ENCODE assay signal across 8 cellular contexts in genomic region chr4:169270810-169271691, GRCh38. TPM values are rescaled to one million over a fixed set of nuclear protein-coding genes. Genes with fewer than 3 reads are reported as not detected.
DNase-seq lines count a peak whose midpoint lies in the region; ATAC-seq and TF ChIP-seq lines count a peak whose summit lies in the region.

Gene SH3RF1, minus strand, starts transcription at chr4:169270956. Its CDS starts 1,744 bp downstream, at chr4:169269212.

- H3K9me3 ChIP-seq in cardiac muscle cell (ENCODE audit: low read depth) (no peaks in the 10 kb centered on the region), ovary (no peaks in the 10 kb centered on the region)

- peaks cover 10% of the 10 kb centered on the region for H3K27me3 ChIP-seq in cardiac muscle cell
- H3K27me3 ChIP-seq in ovary = no peaks in the 10 kb centered on the region

- ATAC-seq in HG03342 (IDR thresholded peaks at IDR 0.05; ENCODE audit: unreplicated experiment) = peak; percentile 48
- peak; percentile 78 for ATAC-seq in activated naive CD8-positive, alpha-beta T cell treated with anti-CD3 and anti-CD28 coated beads, Interleukin-2, amount 50 U/mL, for 24 hours

- WGBS in ovary, 3 donors = 0 to 2% (median 1%) methylated on average over 87 to 109 of the region's 110 CpGs

- H3K4me1 Mint-ChIP-seq in activated naive CD8-positive, alpha-beta T cell treated with anti-CD3 and anti-CD28 coated beads, Interleukin-2, amount 50 U/mL, for 24 hours = peaks cover 8% of the 10 kb centered on the region

- H3K4me3 Mint-ChIP-seq in activated naive CD8-positive, alpha-beta T cell treated with anti-CD3 and anti-CD28 coated beads, Interleukin-2, amount 50 U/mL, for 24 hours = peak within 1 kb of the TSS; percentile 77

- peak within 1 kb of the TSS; percentile 85 for H3K4me3 ChIP-seq in cardiac muscle cell
- peak within 1 kb of the TSS; percentile 93 for H3K4me3 ChIP-seq in ovary

- no peak for TF ChIP-seq EP300 in ovary (IDR thresholded peaks at IDR 0.05)

- H3K27ac ChIP-seq in cardiac muscle cell (peak within 1 kb of the TSS; percentile 15), ovary (peak within 1 kb of the TSS; percentile 72 to 95)

- peak; percentile 43 for DNase-seq in DMS 273 treated with DMSO at 0.1 percent for 48 hours (lab: John Stamatoyannopoulos, UW)
- DNase-seq in GM19240 (ENCODE audit: insufficient read length, low spot score) = peak; percentile 36
- peak; percentile 88 for DNase-seq in NCI-H82 (lab: John Stamatoyannopoulos, UW)
- peak; percentile 51 for DNase-seq in activated naive CD8-positive, alpha-beta T cell treated with anti-CD3 and anti-CD28 coated beads, Interleukin-2, amount 50 U/mL, for 24 hours
- DNase-seq in cardiac muscle cell (ENCODE audit: low read depth in 1 of 2, low spot score in 1 of 2) = peak; percentile 87 to 94
- DNase-seq in ovary = peak; percentile 91 to 93 (median 93)
- DNase-seq in NCI-H128 (lab: John Stamatoyannopoulos, UW; ENCODE audit: unreplicated experiment) = no peak

- TF ChIP-seq CTCF in cardiac muscle cell (IDR thresholded peaks at IDR 0.05; ENCODE audit: low read depth, low read length) (peak; percentile 22), ovary (IDR thresholded peaks at IDR 0.05) (peak in 1 of 3 donors; percentile 47)

- H3K27me3 Mint-ChIP-seq in activated naive CD8-positive, alpha-beta T cell treated with anti-CD3 and anti-CD28 coated beads, Interleukin-2, amount 50 U/mL, for 24 hours = peaks cover 62% of the 10 kb centered on the region

- intact Hi-C loops in ovary (cut with DNase I) = loop anchor here in 2 of 4 donors (5.0 to 10.0 kb wide), 2 partner anchors 256 to 259 kb away; partner anchors contain the start of gene CBR4 (in 2 of the 2)

- H3K4me1 ChIP-seq in cardiac muscle cell (ENCODE audit: low read depth) = peaks cover 6% of the 10 kb centered on the region
- H3K4me1 ChIP-seq in ovary (ENCODE audit: insufficient read depth) = peaks cover 14% of the 10 kb centered on the region

- no peaks in the 10 kb centered on the region for H3K36me3 Mint-ChIP-seq in activated naive CD8-positive, alpha-beta T cell treated with anti-CD3 and anti-CD28 coated beads, Interleukin-2, amount 50 U/mL, for 24 hours (ENCODE audit: low read depth)

- no peaks in the 10 kb centered on the region for H3K36me3 ChIP-seq in cardiac muscle cell
- no peaks in the 10 kb centered on the region for H3K36me3 ChIP-seq in ovary

- no peaks in the 10 kb centered on the region for H3K9me3 Mint-ChIP-seq in activated naive CD8-positive, alpha-beta T cell treated with anti-CD3 and anti-CD28 coated beads, Interleukin-2, amount 50 U/mL, for 24 hours

- peak; percentile 92 for TF ChIP-seq POLR2A in ovary (IDR thresholded peaks at IDR 0.05)

- H3K27ac Mint-ChIP-seq in activated naive CD8-positive, alpha-beta T cell treated with anti-CD3 and anti-CD28 coated beads, Interleukin-2, amount 50 U/mL, for 24 hours = no peak within 1 kb of the TSS

RNA-seq across cellular contexts. Expression of gene SH3RF1, which starts in this region (rescaled TPM):
- total RNA-seq in cardiac muscle cell (4.3 and 4.8 TPM in 2 replicates), ovary (10 to 100 TPM; 18.7 to 32.6 (median 22.4) TPM)
- polyA plus RNA-seq in cardiac muscle cell (3.4 and 4.4 TPM in 2 replicates), ovary (10 to 100 TPM in 1 of 2 donors, 1 to 10 TPM in 1; 8.2 to 10.0 TPM)
